ENCODE assay signal across 1 cellular context in the genomic region with DNA sequence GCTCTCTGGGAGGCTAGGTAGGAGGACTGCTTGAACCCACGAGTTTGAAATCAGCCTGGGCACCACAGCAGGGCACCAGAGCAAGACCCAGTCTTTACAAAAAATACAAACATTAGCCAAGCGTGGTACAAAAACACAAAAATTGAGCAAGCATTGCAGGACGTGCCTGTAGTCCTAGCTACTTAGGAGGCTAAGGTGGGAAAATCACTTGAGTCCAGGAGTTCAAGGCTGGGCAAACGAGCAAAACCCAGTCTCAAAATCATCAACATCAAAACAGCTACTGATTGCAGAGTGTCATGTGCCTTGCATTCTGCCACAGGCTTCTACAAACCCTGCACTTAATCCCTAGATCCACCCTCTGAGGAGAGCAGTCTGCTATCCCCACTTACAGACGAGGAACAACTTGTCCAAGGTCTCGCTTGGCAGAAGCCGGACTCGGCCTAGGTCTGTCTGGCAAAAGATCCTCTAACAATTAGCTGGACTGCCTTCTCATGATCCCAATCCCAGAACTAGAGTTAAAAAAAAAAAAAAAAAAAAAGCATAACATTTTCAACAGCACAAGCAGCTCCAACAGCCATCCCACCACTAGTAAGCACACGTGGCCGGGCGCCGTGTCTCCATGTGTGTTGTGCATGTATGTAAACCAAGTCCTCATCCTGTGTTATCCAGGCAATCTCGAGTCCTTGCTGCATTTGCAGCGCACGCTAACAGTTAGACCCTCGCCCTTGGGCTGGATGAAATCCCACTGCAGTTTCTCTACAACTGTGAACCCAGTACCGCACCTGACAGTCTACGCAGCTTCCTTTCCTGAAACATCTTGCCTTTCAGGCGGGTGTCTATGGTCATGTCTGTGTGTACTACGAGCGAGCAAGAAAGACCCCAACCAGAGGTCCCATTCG.
TF ChIP-seq lines count a peak whose summit lies in the region.

No MANE protein-coding gene starts in this region.

TF ChIP-seq in HepG2, 621 proteins besides CTCF, POLR2A, EP300 and RAD21 (continued from another document and continues in another):
- TF ChIP-seq, protein P1, sequence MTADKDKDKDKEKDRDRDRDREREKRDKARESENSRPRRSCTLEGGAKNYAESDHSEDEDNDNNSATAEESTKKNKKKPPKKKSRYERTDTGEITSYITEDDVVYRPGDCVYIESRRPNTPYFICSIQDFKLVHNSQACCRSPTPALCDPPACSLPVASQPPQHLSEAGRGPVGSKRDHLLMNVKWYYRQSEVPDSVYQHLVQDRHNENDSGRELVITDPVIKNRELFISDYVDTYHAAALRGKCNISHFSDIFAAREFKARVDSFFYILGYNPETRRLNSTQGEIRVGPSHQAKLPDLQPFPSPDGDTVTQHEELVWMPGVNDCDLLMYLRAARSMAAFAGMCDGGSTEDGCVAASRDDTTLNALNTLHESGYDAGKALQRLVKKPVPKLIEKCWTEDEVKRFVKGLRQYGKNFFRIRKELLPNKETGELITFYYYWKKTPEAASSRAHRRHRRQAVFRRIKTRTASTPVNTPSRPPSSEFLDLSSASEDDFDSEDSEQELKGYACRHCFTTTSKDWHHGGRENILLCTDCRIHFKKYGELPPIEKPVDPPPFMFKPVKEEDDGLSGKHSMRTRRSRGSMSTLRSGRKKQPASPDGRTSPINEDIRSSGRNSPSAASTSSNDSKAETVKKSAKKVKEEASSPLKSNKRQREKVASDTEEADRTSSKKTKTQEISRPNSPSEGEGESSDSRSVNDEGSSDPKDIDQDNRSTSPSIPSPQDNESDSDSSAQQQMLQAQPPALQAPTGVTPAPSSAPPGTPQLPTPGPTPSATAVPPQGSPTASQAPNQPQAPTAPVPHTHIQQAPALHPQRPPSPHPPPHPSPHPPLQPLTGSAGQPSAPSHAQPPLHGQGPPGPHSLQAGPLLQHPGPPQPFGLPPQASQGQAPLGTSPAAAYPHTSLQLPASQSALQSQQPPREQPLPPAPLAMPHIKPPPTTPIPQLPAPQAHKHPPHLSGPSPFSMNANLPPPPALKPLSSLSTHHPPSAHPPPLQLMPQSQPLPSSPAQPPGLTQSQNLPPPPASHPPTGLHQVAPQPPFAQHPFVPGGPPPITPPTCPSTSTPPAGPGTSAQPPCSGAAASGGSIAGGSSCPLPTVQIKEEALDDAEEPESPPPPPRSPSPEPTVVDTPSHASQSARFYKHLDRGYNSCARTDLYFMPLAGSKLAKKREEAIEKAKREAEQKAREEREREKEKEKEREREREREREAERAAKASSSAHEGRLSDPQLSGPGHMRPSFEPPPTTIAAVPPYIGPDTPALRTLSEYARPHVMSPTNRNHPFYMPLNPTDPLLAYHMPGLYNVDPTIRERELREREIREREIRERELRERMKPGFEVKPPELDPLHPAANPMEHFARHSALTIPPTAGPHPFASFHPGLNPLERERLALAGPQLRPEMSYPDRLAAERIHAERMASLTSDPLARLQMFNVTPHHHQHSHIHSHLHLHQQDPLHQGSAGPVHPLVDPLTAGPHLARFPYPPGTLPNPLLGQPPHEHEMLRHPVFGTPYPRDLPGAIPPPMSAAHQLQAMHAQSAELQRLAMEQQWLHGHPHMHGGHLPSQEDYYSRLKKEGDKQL (CRISPR knock-in tag; IDR thresholded peaks at IDR 0.05; ENCODE audit: low read depth) = no peak
- TF ChIP-seq ZSCAN22 (CRISPR knock-in tag; IDR thresholded peaks at IDR 0.05) (0 out of 2 replicates have a peak, but pooled peaks have one; percentile 16), EHMT2 (IDR thresholded peaks at IDR 0.05; ENCODE audit: borderline replicate concordance, low read depth, low read length) (no peak), TBX2 (CRISPR knock-in tag; IDR thresholded peaks at IDR 0.05; ENCODE audit: borderline replicate concordance) (peak; percentile 77; the same call in 1 of the 2 replicates), ZNF672 (CRISPR knock-in tag; IDR thresholded peaks at IDR 0.05) (no peak), KMT2A (CRISPR knock-in tag; IDR thresholded peaks at IDR 0.05) (no peak; the same call in none of the 2 replicates), ZNF20 (CRISPR knock-in tag; IDR thresholded peaks at IDR 0.05) (no peak), ZNF121 (CRISPR knock-in tag; IDR thresholded peaks at IDR 0.05) (peak; percentile 96), ZNF678 (CRISPR knock-in tag; IDR thresholded peaks at IDR 0.05) (no peak), ZFP41 (CRISPR knock-in tag; IDR thresholded peaks at IDR 0.05; ENCODE audit: borderline replicate concordance) (no peak), DNMT1 (CRISPR knock-in tag; IDR thresholded peaks at IDR 0.05) (no peak), RFXANK (CRISPR knock-in tag; IDR thresholded peaks at IDR 0.05) (no peak), ELF3 (CRISPR knock-in tag; IDR thresholded peaks at IDR 0.05) (peak; percentile 42; the same call in 1 of the 2 replicates), SOX5 (CRISPR knock-in tag; IDR thresholded peaks at IDR 0.05; ENCODE audit: borderline replicate concordance) (0 out of 2 replicates have a peak, but pooled peaks have one; percentile 30), MTA1 (CRISPR knock-in tag; IDR thresholded peaks at IDR 0.05; ENCODE audit: borderline replicate concordance) (no peak), IKZF1 (IDR thresholded peaks at IDR 0.05) (no peak), POLR2AphosphoS5 (IDR thresholded peaks at IDR 0.05; ENCODE audit: low read depth, low read length) (peak; percentile 63), NR2F1 (CRISPR knock-in tag; IDR thresholded peaks at IDR 0.05) (no peak), KDM5B (CRISPR knock-in tag; IDR thresholded peaks at IDR 0.05; ENCODE audit: borderline replicate concordance) (no peak), MXI1 (IDR thresholded peaks at IDR 0.05; ENCODE audit: borderline replicate concordance, low read depth, low read length) (peak; percentile 16; the same call in 1 of the 3 replicates), MTF2 (CRISPR knock-in tag; IDR thresholded peaks at IDR 0.05; ENCODE audit: borderline replicate concordance) (no peak), SOX6 (IDR thresholded peaks at IDR 0.05) (no peak), SOX6 (CRISPR knock-in tag; IDR thresholded peaks at IDR 0.05) (no peak; the same call in 1 of the 2 replicates), MAF1 (CRISPR knock-in tag; IDR thresholded peaks at IDR 0.05; ENCODE audit: borderline replicate concordance) (no peak), ZNF333 (CRISPR knock-in tag; IDR thresholded peaks at IDR 0.05; ENCODE audit: borderline replicate concordance) (no peak), ZBTB38 (CRISPR knock-in tag; IDR thresholded peaks at IDR 0.05) (no peak), AHR (CRISPR knock-in tag; IDR thresholded peaks at IDR 0.05) (no peak), BHLHE40 (IDR thresholded peaks at IDR 0.05; ENCODE audit: low read length) (no peak), ZZZ3 (CRISPR knock-in tag; IDR thresholded peaks at IDR 0.05; ENCODE audit: borderline replicate concordance) (no peak), ZNF674 (CRISPR knock-in tag; IDR thresholded peaks at IDR 0.05; ENCODE audit: low read depth) (no peak), KLF12 (CRISPR knock-in tag; IDR thresholded peaks at IDR 0.05; ENCODE audit: borderline replicate concordance) (no peak), ZNF572 (CRISPR knock-in tag; IDR thresholded peaks at IDR 0.05) (no peak), NFIC (IDR thresholded peaks at IDR 0.05; ENCODE audit: low read length) (no peak), ZNF773 (CRISPR knock-in tag; IDR thresholded peaks at IDR 0.05; ENCODE audit: borderline replicate concordance) (no peak)
- TF ChIP-seq, protein P2, sequence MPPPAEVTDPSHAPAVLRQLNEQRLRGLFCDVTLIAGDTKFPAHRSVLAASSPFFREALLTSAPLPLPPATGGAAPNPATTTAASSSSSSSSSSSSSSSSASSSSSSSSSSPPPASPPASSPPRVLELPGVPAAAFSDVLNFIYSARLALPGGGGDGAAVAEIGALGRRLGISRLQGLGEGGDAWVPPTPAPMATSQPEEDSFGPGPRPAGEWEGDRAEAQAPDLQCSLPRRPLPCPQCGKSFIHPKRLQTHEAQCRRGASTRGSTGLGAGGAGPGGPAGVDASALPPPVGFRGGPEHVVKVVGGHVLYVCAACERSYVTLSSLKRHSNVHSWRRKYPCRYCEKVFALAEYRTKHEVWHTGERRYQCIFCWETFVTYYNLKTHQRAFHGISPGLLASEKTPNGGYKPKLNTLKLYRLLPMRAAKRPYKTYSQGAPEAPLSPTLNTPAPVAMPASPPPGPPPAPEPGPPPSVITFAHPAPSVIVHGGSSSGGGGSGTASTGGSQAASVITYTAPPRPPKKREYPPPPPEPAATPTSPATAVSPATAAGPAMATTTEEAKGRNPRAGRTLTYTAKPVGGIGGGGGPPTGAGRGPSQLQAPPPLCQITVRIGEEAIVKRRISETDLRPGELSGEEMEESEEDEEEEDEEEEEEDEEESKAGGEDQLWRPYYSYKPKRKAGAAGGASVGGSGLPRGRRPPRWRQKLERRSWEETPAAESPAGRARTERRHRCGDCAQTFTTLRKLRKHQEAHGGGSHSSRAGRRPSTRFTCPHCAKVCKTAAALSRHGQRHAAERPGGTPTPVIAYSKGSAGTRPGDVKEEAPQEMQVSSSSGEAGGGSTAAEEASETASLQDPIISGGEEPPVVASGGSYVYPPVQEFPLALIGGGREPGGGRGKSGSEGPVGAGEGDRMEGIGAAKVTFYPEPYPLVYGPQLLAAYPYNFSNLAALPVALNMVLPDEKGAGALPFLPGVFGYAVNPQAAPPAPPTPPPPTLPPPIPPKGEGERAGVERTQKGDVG (CRISPR knock-in tag; IDR thresholded peaks at IDR 0.05; ENCODE audit: borderline replicate concordance) = no peak
- TF ChIP-seq, protein P3, sequence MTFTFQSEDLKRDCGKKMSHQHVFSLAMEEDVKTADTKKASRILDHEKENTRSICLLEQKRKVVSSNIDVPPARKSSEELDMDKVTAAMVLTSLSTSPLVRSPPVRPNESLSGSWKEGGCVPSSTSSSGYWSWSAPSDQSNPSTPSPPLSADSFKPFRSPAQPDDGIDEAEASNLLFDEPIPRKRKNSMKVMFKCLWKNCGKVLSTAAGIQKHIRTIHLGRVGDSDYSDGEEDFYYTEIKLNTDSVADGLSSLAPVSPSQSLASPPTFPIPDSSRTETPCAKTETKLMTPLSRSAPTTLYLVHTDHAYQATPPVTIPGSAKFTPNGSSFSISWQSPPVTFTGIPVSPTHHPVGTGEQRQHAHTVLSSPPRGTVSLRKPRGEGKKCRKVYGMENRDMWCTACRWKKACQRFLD (CRISPR knock-in tag; IDR thresholded peaks at IDR 0.05; ENCODE audit: borderline replicate concordance) = no peak
- TF ChIP-seq, protein P4, sequence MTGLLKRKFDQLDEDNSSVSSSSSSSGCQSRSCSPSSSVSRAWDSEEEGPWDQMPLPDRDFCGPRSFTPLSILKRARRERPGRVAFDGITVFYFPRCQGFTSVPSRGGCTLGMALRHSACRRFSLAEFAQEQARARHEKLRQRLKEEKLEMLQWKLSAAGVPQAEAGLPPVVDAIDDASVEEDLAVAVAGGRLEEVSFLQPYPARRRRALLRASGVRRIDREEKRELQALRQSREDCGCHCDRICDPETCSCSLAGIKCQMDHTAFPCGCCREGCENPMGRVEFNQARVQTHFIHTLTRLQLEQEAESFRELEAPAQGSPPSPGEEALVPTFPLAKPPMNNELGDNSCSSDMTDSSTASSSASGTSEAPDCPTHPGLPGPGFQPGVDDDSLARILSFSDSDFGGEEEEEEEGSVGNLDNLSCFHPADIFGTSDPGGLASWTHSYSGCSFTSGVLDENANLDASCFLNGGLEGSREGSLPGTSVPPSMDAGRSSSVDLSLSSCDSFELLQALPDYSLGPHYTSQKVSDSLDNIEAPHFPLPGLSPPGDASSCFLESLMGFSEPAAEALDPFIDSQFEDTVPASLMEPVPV (CRISPR knock-in tag; IDR thresholded peaks at IDR 0.05) = no peak
- TF ChIP-seq, protein P5, sequence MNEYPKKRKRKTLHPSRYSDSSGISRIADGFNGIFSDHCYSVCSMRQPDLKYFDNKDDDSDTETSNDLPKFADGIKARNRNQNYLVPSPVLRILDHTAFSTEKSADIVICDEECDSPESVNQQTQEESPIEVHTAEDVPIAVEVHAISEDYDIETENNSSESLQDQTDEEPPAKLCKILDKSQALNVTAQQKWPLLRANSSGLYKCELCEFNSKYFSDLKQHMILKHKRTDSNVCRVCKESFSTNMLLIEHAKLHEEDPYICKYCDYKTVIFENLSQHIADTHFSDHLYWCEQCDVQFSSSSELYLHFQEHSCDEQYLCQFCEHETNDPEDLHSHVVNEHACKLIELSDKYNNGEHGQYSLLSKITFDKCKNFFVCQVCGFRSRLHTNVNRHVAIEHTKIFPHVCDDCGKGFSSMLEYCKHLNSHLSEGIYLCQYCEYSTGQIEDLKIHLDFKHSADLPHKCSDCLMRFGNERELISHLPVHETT (CRISPR knock-in tag; conservative IDR thresholded peaks at IDR 0.05) = no peak
- TF ChIP-seq, protein P6, sequence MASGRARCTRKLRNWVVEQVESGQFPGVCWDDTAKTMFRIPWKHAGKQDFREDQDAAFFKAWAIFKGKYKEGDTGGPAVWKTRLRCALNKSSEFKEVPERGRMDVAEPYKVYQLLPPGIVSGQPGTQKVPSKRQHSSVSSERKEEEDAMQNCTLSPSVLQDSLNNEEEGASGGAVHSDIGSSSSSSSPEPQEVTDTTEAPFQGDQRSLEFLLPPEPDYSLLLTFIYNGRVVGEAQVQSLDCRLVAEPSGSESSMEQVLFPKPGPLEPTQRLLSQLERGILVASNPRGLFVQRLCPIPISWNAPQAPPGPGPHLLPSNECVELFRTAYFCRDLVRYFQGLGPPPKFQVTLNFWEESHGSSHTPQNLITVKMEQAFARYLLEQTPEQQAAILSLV (CRISPR knock-in tag; IDR thresholded peaks at IDR 0.05; ENCODE audit: borderline replicate concordance) = no peak
- TF ChIP-seq, protein P7, sequence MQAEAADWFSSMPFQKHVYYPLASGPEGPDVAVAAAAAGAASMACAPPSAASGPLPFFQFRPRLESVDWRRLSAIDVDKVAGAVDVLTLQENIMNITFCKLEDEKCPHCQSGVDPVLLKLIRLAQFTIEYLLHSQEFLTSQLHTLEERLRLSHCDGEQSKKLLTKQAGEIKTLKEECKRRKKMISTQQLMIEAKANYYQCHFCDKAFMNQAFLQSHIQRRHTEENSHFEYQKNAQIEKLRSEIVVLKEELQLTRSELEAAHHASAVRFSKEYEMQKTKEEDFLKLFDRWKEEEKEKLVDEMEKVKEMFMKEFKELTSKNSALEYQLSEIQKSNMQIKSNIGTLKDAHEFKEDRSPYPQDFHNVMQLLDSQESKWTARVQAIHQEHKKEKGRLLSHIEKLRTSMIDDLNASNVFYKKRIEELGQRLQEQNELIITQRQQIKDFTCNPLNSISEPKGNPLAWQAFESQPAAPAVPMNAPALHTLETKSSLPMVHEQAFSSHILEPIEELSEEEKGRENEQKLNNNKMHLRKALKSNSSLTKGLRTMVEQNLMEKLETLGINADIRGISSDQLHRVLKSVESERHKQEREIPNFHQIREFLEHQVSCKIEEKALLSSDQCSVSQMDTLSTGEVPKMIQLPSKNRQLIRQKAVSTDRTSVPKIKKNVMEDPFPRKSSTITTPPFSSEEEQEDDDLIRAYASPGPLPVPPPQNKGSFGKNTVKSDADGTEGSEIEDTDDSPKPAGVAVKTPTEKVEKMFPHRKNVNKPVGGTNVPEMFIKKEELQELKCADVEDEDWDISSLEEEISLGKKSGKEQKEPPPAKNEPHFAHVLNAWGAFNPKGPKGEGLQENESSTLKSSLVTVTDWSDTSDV (CRISPR knock-in tag; IDR thresholded peaks at IDR 0.05) = no peak
